32 cellular contexts compared by ENCODE assay signal in genomic region chr11:85118151-85118550, GRCh38.
DNase-seq lines count a peak whose midpoint lies in the region; TF ChIP-seq lines count a peak whose summit lies in the region.
"Had no signal": no experiment of that assay in that cellular context is flagged by ENCODE, and none has a peak within 500 bp of the region (broad histone marks: within the 10 kb centered on the region; RNA-seq: fewer than 3 reads in every experiment).

No MANE protein-coding gene starts in this region.

- CTCF ChIA-PET in PC-9 (lab: Charles Lee), result no interaction called here

- no TSS peak for BruUV-seq in PC-9 (replicated peaks; lab: Mats Ljungman, UMichigan)

- POLR2A ChIA-PET in PC-9 (lab: Charles Lee; ENCODE audit: unreplicated experiment), result no interaction called here

- H3K9ac ChIP-seq in HUES6 (ENCODE audit: low read length) (no peak overlapping the region), iPS-20b (ENCODE audit: low read depth, low read length) (no peak overlapping the region)
- H3K9ac ChIP-seq: BLaER1 treated with 17β-estradiol and CSF1 and Interleukin-3, amounts not matched to agents 10 nM and 100 nM had no signal

- H3K9me3 ChIP-seq in HUES6 (ENCODE audit: control insufficient read depth, insufficient read depth, low read depth, low read length) (no peaks in the 10 kb centered on the region), PC-9 (ENCODE audit: insufficient read depth, low read depth) (no peaks in the 10 kb centered on the region), iPS-20b (ENCODE audit: insufficient read depth, low read depth, low read length) (no peaks in the 10 kb centered on the region)
- H3K9me3 ChIP-seq: BLaER1 treated with 17β-estradiol and CSF1 and Interleukin-3, amounts not matched to agents 10 nM and 100 nM; pancreas; SJSA1; thoracic aorta; vagina had no signal

- peaks cover 8% of the 10 kb centered on the region for H3K4me1 ChIP-seq in HUES6 (ENCODE audit: control insufficient read depth, insufficient read depth, low read length)
- peaks cover 16% of the 10 kb centered on the region; the same call in 1 of the 2 replicates for H3K4me1 ChIP-seq in PC-9 (replicated peaks; ENCODE audit: insufficient read depth)
- H3K4me1 ChIP-seq in iPS-20b (ENCODE audit: insufficient read depth, low read length), result peaks cover 8% of the 10 kb centered on the region
- H3K4me1 ChIP-seq: BLaER1 treated with 17β-estradiol and CSF1 and Interleukin-3, amounts not matched to agents 10 nM and 100 nM; pancreas; SJSA1; vagina had no signal

- no peaks in the 10 kb centered on the region for H3K36me3 ChIP-seq in HUES6 (ENCODE audit: control insufficient read depth, insufficient read depth, low read length)
- peaks cover 6% of the 10 kb centered on the region; the same call in 1 of the 2 replicates for H3K36me3 ChIP-seq in PC-9 (ENCODE audit: low read depth)
- no peaks in the 10 kb centered on the region for H3K36me3 ChIP-seq in iPS-20b (ENCODE audit: insufficient read depth, low read depth, low read length)
- H3K36me3 ChIP-seq: BLaER1 treated with 17β-estradiol and CSF1 and Interleukin-3, amounts not matched to agents 10 nM and 100 nM; pancreas; SJSA1; thoracic aorta; vagina had no signal

- no peaks in the 10 kb centered on the region for H3K9me2 ChIP-seq in PC-9 (ENCODE audit: insufficient read depth)

- no peak for TF ChIP-seq CTCF in PC-9 (conservative IDR thresholded peaks at IDR 0.05)

- H3K4me3 ChIP-seq in HUES6 (ENCODE audit: low read depth, low read length) (no peak overlapping the region), PC-9 (no peak overlapping the region), iPS-20b (ENCODE audit: low read length) (no peak overlapping the region)
- H3K4me3 ChIP-seq: BLaER1 treated with 17β-estradiol and CSF1 and Interleukin-3, amounts not matched to agents 10 nM and 100 nM; pancreas; SJSA1; thoracic aorta; vagina had no signal

- peak overlapping the region; percentile 35; the same call in 1 of the 2 replicates for H2AFZ ChIP-seq in PC-9

- H3F3A ChIP-seq in PC-9 (ENCODE audit: insufficient read depth, low read depth), result no peaks in the 10 kb centered on the region

- no peaks in the 10 kb centered on the region for H4K20me1 ChIP-seq in PC-9 (ENCODE audit: insufficient read depth)
- H4K20me1 ChIP-seq: BLaER1 treated with 17β-estradiol and CSF1 and Interleukin-3, amounts not matched to agents 10 nM and 100 nM had no signal

- no peaks in the 10 kb centered on the region for H3K79me2 ChIP-seq in PC-9 (ENCODE audit: low read depth)

- H3K27ac ChIP-seq in HUES6 (ENCODE audit: low read depth, low read length) (peak overlapping the region; percentile 36; the same call in 1 of the 2 replicates), PC-9 (no peak overlapping the region), iPS-20b (ENCODE audit: low read length) (peak overlapping the region; percentile 57)
- H3K27ac ChIP-seq: BLaER1 treated with 17β-estradiol and CSF1 and Interleukin-3, amounts not matched to agents 10 nM and 100 nM; pancreas; SJSA1; thoracic aorta; vagina had no signal

- intact Hi-C loops in PC-9 (cut with micrococcal nuclease; ENCODE audit: unreplicated experiment), result no loop called here

- DNase-seq in DMS53 (lab: John Stamatoyannopoulos, UW) (peak; percentile 53), PC-9 (no peak), NCI-H2107 (lab: John Stamatoyannopoulos, UW) (no peak), C1 segment of cervical spinal cord (lab: John Stamatoyannopoulos, UW) (no peak), ecto neural progenitor cell (ENCODE audit: low spot score) (no peak)
- DNase-seq in activated CD4-positive, CD25-positive, alpha-beta regulatory T cell treated with anti-CD3 and anti-CD28 coated beads, Interleukin-2, amount 50 U/mL, for 72 hours, result no peak
- DNase-seq: ACHN; activated CD4-positive, alpha-beta T cell treated with anti-CD3 and anti-CD28 coated beads for 1 hour; activated CD8-positive, alpha-beta T cell treated with anti-CD3 and anti-CD28 coated beads, Interleukin-2, amount 10 ng/mL, durations not matched to agents 7 days and 5 days; activated effector memory CD4-positive, alpha-beta T cell treated with anti-CD3 and anti-CD28 coated beads, Interleukin-2, amount 50 U/mL, for 16 hours; activated naive CD8-positive, alpha-beta T cell treated with anti-CD3 and anti-CD28 coated beads, Interleukin-2, amount 10 ng/mL, durations not matched to agents 7 days and 5 days; Calu3; effector memory CD4-positive, alpha-beta T cell; erythroblast; foreskin fibroblast; GOT3; hippocampal formation; islet precursor cell; left ventricle myocardium superior; midbrain; NCI-H2081 treated with DMSO at 0.1 percent for 48 hours; NCI-H446 treated with DMSO at 0.1 percent for 48 hours; pancreas; right cardiac atrium; stimulated activated naive CD8-positive, alpha-beta T cell treated with anti-CD3 and anti-CD28 coated beads, Interleukin-15, Interleukin-2, amounts not matched to agents 100 U/mL and 50 U/mL, for 24 hours; T-cell had no signal

- H3K27me3 ChIP-seq in HUES6 (ENCODE audit: control insufficient read depth, insufficient read depth, low read length) (no peaks in the 10 kb centered on the region), PC-9 (ENCODE audit: insufficient read depth, low read depth) (no peaks in the 10 kb centered on the region), iPS-20b (ENCODE audit: insufficient read depth, low read length) (no peaks in the 10 kb centered on the region)
- H3K27me3 ChIP-seq: BLaER1 treated with 17β-estradiol and CSF1 and Interleukin-3, amounts not matched to agents 10 nM and 100 nM; pancreas; SJSA1; vagina had no signal

- H3K4me2 ChIP-seq in PC-9, result no peak overlapping the region
- H3K4me2 ChIP-seq: BLaER1 treated with 17β-estradiol and CSF1 and Interleukin-3, amounts not matched to agents 10 nM and 100 nM had no signal
